Comparison of ENCODE assay signal across 11 cellular contexts in genomic region chr14:89813485-89814080, GRCh38.
DNase-seq lines count a peak whose midpoint lies in the region; ATAC-seq and TF ChIP-seq lines count a peak whose summit lies in the region.
"Had no signal": no experiment of that assay in that cellular context is flagged by ENCODE, and none has a peak within 500 bp of the region (broad histone marks: within the 10 kb centered on the region; RNA-seq: fewer than 3 reads in every experiment).

No MANE protein-coding gene starts in this region.

- H3K27me3 ChIP-seq in left ventricle myocardium inferior (ENCODE audit: low read depth) (no peaks in the 10 kb centered on the region), right atrium auricular region (no peaks in the 10 kb centered on the region), mesendoderm (ENCODE audit: insufficient read depth, low read length, poor library complexity) (no peaks in the 10 kb centered on the region)
- H3K27me3 ChIP-seq: transverse colon had no signal

- H3K4me1 ChIP-seq in left ventricle myocardium inferior (peaks cover 5% of the 10 kb centered on the region), right atrium auricular region (peaks cover 0 to 6% of the 10 kb centered on the region in 2 donors), mesendoderm (ENCODE audit: control insufficient read depth, low read depth, low read length) (no peaks in the 10 kb centered on the region)
- H3K4me1 ChIP-seq: transverse colon had no signal

- H3K36me3 ChIP-seq in left ventricle myocardium inferior (no peaks in the 10 kb centered on the region), right atrium auricular region (no peaks in the 10 kb centered on the region), mesendoderm (ENCODE audit: control insufficient read depth, insufficient read depth, low read length) (no peaks in the 10 kb centered on the region)
- H3K36me3 ChIP-seq: transverse colon had no signal

- no peaks in the 10 kb centered on the region for H3K79me2 ChIP-seq in mesendoderm (ENCODE audit: control insufficient read depth, insufficient read depth, low read length)

- WGBS in mesendoderm (ENCODE audit: extremely low coverage, insufficient coverage, low lambda C conversion rate) = no CpG with 5 or more reads among the region's 12 CpGs

- no peak for ATAC-seq in GM21526 (IDR thresholded peaks at IDR 0.05; ENCODE audit: low FRiP score, unreplicated experiment)
- ATAC-seq in activated naive CD8-positive, alpha-beta T cell treated with anti-CD3 and anti-CD28 coated beads, Interleukin-2, amount 50 U/mL, for 24 hours = no peak

- no peak overlapping the region for H3K9ac ChIP-seq in mesendoderm (ENCODE audit: low read length)

- H3K27ac ChIP-seq in left ventricle myocardium inferior (replicated peaks) = no peak overlapping the region
- peak overlapping the region in 1 of 2 donors; percentile 8 for H3K27ac ChIP-seq in right atrium auricular region
- no peak overlapping the region for H3K27ac ChIP-seq in mesendoderm (ENCODE audit: low read depth, low read length)

- H3K4me1 Mint-ChIP-seq in activated naive CD8-positive, alpha-beta T cell treated with anti-CD3 and anti-CD28 coated beads, Interleukin-2, amount 50 U/mL, for 24 hours = no peaks in the 10 kb centered on the region

- no peaks in the 10 kb centered on the region for H3K79me1 ChIP-seq in mesendoderm (ENCODE audit: low read length)

- no peaks in the 10 kb centered on the region for H3K9me3 Mint-ChIP-seq in activated naive CD8-positive, alpha-beta T cell treated with anti-CD3 and anti-CD28 coated beads, Interleukin-2, amount 50 U/mL, for 24 hours
- H3K9me3 Mint-ChIP-seq: naive B cell had no signal

- H3K9me3 ChIP-seq in left ventricle myocardium inferior (replicated peaks) (no peaks in the 10 kb centered on the region), right atrium auricular region (no peaks in the 10 kb centered on the region)
- H3K9me3 ChIP-seq: transverse colon had no signal

- H2AK5ac ChIP-seq in mesendoderm (ENCODE audit: low read length) = no peak overlapping the region

- TF ChIP-seq CTCF in left ventricle myocardium inferior (IDR thresholded peaks at IDR 0.05; ENCODE audit: borderline replicate concordance) (no peak), right atrium auricular region (IDR thresholded peaks at IDR 0.05) (no peak), choroid plexus epithelial cell (conservative IDR thresholded peaks at IDR 0.05; ENCODE audit: low read depth, low read length) (no peak)

- H3K4me3 Mint-ChIP-seq in activated naive CD8-positive, alpha-beta T cell treated with anti-CD3 and anti-CD28 coated beads, Interleukin-2, amount 50 U/mL, for 24 hours = no peak overlapping the region
- H3K4me3 Mint-ChIP-seq: naive B cell had no signal

- no peak overlapping the region for H2BK15ac ChIP-seq in mesendoderm (replicated peaks; ENCODE audit: low read depth)

- no peaks in the 10 kb centered on the region for H3K27me3 Mint-ChIP-seq in activated naive CD8-positive, alpha-beta T cell treated with anti-CD3 and anti-CD28 coated beads, Interleukin-2, amount 50 U/mL, for 24 hours
- H3K27me3 Mint-ChIP-seq: naive B cell had no signal

- H3K56ac ChIP-seq in mesendoderm (ENCODE audit: low read length) = no peak overlapping the region

- no peak overlapping the region for H3K4ac ChIP-seq in mesendoderm (ENCODE audit: low read depth, low read length)

- H3K18ac ChIP-seq in mesendoderm (ENCODE audit: low read length) = no peak overlapping the region

- H4K5ac ChIP-seq in mesendoderm (ENCODE audit: low read length) = no peak overlapping the region

- no peak overlapping the region for H3K4me2 ChIP-seq in mesendoderm (ENCODE audit: low read length)

- intact Hi-C loops in left ventricle myocardium inferior (cut with micrococcal nuclease) = no loop called here

- no peak overlapping the region for H2BK5ac ChIP-seq in mesendoderm (ENCODE audit: low read length)

- peak overlapping the region; percentile 76 for H4K8ac ChIP-seq in mesendoderm (ENCODE audit: low read depth, low read length)

- peak overlapping the region; percentile 47 for H3K4me3 ChIP-seq in left ventricle myocardium inferior
- H3K4me3 ChIP-seq in right atrium auricular region = peak overlapping the region in 1 of 2 donors; percentile 8
- peak overlapping the region; percentile 27 for H3K4me3 ChIP-seq in choroid plexus epithelial cell (ENCODE audit: low read depth, low read length)
- no peak overlapping the region for H3K4me3 ChIP-seq in mesendoderm (ENCODE audit: low read length)
- H3K4me3 ChIP-seq: transverse colon had no signal

- H3K27ac Mint-ChIP-seq in activated naive CD8-positive, alpha-beta T cell treated with anti-CD3 and anti-CD28 coated beads, Interleukin-2, amount 50 U/mL, for 24 hours = no peak overlapping the region

- DNase-seq in left ventricle myocardium inferior (peak; percentile 17), right atrium auricular region (ENCODE audit: low spot score) (no peak), choroid plexus epithelial cell (ENCODE audit: low read depth) (peak; percentile 95), mesendoderm (peak; percentile 90), T1000 (lab: John Stamatoyannopoulos, UW) (no peak), NCI-H1417 (lab: John Stamatoyannopoulos, UW) (no peak)
- no peak for DNase-seq in activated naive CD8-positive, alpha-beta T cell treated with anti-CD3 and anti-CD28 coated beads, Interleukin-2, amount 50 U/mL, for 24 hours
- DNase-seq: naive B cell, SHP77, transverse colon had no signal

- no peak overlapping the region for H3K23ac ChIP-seq in mesendoderm (ENCODE audit: low read length)

- H3K36me3 Mint-ChIP-seq in activated naive CD8-positive, alpha-beta T cell treated with anti-CD3 and anti-CD28 coated beads, Interleukin-2, amount 50 U/mL, for 24 hours (ENCODE audit: low read depth) = no peaks in the 10 kb centered on the region

- no peak overlapping the region for H2BK120ac ChIP-seq in mesendoderm (ENCODE audit: low read depth, low read length)

Comparison
In these comparisons a context has a peak if more than half of its experiments do, and no peak if none do; other contexts are left out.
1. DNase-seq: peak in left ventricle myocardium inferior (single experiment), choroid plexus epithelial cell (single experiment) and mesendoderm (single experiment); none in right atrium auricular region (single experiment), T1000 (single experiment), NCI-H1417 (0 of 3) and activated naive CD8-positive, alpha-beta T cell treated with anti-CD3 and anti-CD28 coated beads, Interleukin-2, amount 50 U/mL, for 24 hours (single experiment).